Comparison of ENCODE assay signal across 8 cellular contexts in the genomic region with DNA sequence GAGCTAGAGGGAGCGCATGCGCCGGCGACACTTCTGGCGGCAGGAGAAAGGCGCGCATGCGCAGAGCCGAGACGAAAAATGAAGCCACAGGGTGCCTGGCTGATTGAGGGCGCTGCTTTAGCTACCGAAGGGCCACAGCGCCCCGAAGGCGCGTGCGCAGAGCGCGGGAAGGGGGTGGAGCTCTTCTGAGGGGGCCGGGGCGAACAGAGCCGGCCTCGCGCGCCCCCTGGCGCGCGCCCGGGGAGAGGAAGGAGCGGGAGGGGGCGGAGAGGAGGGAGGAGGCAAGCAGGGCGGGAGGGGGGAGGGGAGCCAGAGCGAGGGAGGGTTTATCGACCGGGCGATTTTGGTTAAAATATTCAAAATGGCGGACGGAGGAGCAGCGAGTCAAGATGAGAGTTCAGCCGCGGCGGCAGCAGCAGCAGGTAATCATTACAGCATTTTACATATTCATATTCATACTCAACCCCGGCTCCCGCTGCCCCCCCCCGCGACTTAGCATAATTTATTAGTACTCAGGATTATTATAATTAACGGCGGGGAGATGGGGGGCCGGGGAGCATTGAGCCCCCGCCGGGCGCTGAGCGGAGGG. TPM values are rescaled to one million over a fixed set of nuclear protein-coding genes. Genes with fewer than 3 reads are reported as not detected.
DNase-seq lines count a peak whose midpoint lies in the region; ATAC-seq, FAIRE-seq and TF ChIP-seq lines count a peak whose summit lies in the region.

A gene (plus strand): TSS at position 350 of the 589 bp plus-strand sequence. CDS start 12 bp downstream, at position 362.

- peak; percentile 59 for TF ChIP-seq CTCF in AG04450 (IDR thresholded peaks at IDR 0.05; ENCODE audit: low read depth, low read length)
- TF ChIP-seq CTCF in WERI-Rb-1 (IDR thresholded peaks at IDR 0.05; ENCODE audit: low read depth, low read length) = peak; percentile 27; the same call in 1 of the 2 replicates
- TF ChIP-seq CTCF in mammary epithelial cell (conservative IDR thresholded peaks at IDR 0.05 in 1 of 2, IDR thresholded peaks at IDR 0.05 in 1 of 2; ENCODE audit: extremely low read depth in 1 of 2, insufficient read depth in 1 of 2, low read depth in 1 of 2, low read length in 2 of 2) = peak; percentile 25 to 79

- BruUV-seq in mammary epithelial cell (replicated peaks; lab: Mats Ljungman, UMichigan) = no TSS peak

- intact Hi-C loops in mammary epithelial cell (cut with micrococcal nuclease) = loop anchor here (1.0 to 5.0 kb wide), 6 partner anchors 59 to 343 kb away; a partner anchor contains a TSS

- peak within 1 kb of the TSS; percentile 99 for H3K4me3 ChIP-seq in AG04450 (ENCODE audit: low read depth, low read length)
- peak within 1 kb of the TSS; percentile 75 for H3K4me3 ChIP-seq in WERI-Rb-1 (ENCODE audit: low read depth, low read length)
- H3K4me3 ChIP-seq in mammary epithelial cell (replicated peaks in 1 of 3; ENCODE audit: insufficient read depth in 1 of 3, low read depth in 2 of 3, low read length in 3 of 3) = peak within 1 kb of the TSS; percentile 88 to 90 (median 90)
- H3K4me3 ChIP-seq in small intestine (ENCODE audit: low read depth in 1 of 2, low read length in 2 of 2) = peak within 1 kb of the TSS; percentile 98

- peak within 1 kb of the TSS; percentile 90 for H3K9ac ChIP-seq in mammary epithelial cell (ENCODE audit: insufficient read depth, low read length)

- H3K79me2 ChIP-seq in mammary epithelial cell (ENCODE audit: insufficient read depth, low read length) = peaks cover 42% of the 10 kb centered on the region

- H3K27me3 ChIP-seq in AG04450 (ENCODE audit: control insufficient read depth, insufficient read depth, low read length) (no peaks in the 10 kb centered on the region), WERI-Rb-1 (ENCODE audit: insufficient read depth, low read depth, severe bottlenecking) (no peaks in the 10 kb centered on the region), mammary epithelial cell (ENCODE audit: insufficient read depth, low read length) (no peaks in the 10 kb centered on the region), small intestine (ENCODE audit: control insufficient read depth in 2 of 2, insufficient read depth in 2 of 2, low read length in 2 of 2) (no peaks in the 10 kb centered on the region)

- CTCF ChIA-PET in AG04450 (lab: Charles Lee) = interaction anchor here (0.5 to 3.6 kb wide), 173 partner anchors 10 to 1831 kb away, joined by 3 to 128 read pairs (median 5); a partner anchor contains a TSS
- CTCF ChIA-PET in mammary epithelial cell (lab: Charles Lee; ENCODE audit: low non-redundant PET) = interaction anchor here (0.6 to 1.2 kb wide), 21 partner anchors 8 to 1858 kb away, joined by 3 to 35 read pairs (median 7); no protein-coding TSS in a partner anchor

- H3K4me1 ChIP-seq in mammary epithelial cell (ENCODE audit: insufficient read depth, low read length) = peaks cover 12% of the 10 kb centered on the region
- peaks cover 0 to 2% of the 10 kb centered on the region in 2 donors for H3K4me1 ChIP-seq in small intestine (ENCODE audit: control insufficient read depth in 2 of 2, insufficient read depth in 1 of 2, low read depth in 1 of 2, low read length in 1 of 2)

- DNase-seq in AG04450 (ENCODE audit: low read depth, low spot score) (peak; percentile 94), NCI-H2196 treated with DMSO at 0.1 percent for 48 hours (lab: John Stamatoyannopoulos, UW; ENCODE audit: unreplicated experiment) (peak; percentile 95), WERI-Rb-1 (peak; percentile 93), mammary epithelial cell (peak; percentile 97), iPS-NIHi11 (ENCODE audit: low spot score) (peak; percentile 85), small intestine (peak; percentile 99)

- POLR2A ChIA-PET in AG04450 (lab: Yijun Ruan, JAX) = interaction anchor here (0.6 to 1.4 kb wide), 9 partner anchors 234 to 1362 kb away, joined by 3 to 7 read pairs (median 3); a partner anchor contains a TSS

- ATAC-seq in GM18873 (IDR thresholded peaks at IDR 0.05; ENCODE audit: low FRiP score, unreplicated experiment) = peak; percentile 45
- ATAC-seq in HG03139 (IDR thresholded peaks at IDR 0.05; ENCODE audit: unreplicated experiment) = peak; percentile 49

- peak within 1 kb of the TSS; percentile 95 for H2AFZ ChIP-seq in mammary epithelial cell (ENCODE audit: low read depth, low read length)

- peak within 1 kb of the TSS; percentile 99 for H3K4me2 ChIP-seq in mammary epithelial cell (ENCODE audit: insufficient read depth, low read depth, low read length)

- FAIRE-seq in small intestine (lab: Jason Lieb, UNC) = no peak

- H3K9me3 ChIP-seq in AG04450 (ENCODE audit: control insufficient read depth, insufficient read depth, low read length) (no peaks in the 10 kb centered on the region; the same call in 1 of the 2 replicates), WERI-Rb-1 (ENCODE audit: severe bottlenecking) (no peaks in the 10 kb centered on the region), mammary epithelial cell (replicated peaks; ENCODE audit: insufficient read depth, low read length) (no peaks in the 10 kb centered on the region), small intestine (ENCODE audit: control insufficient read depth, low read depth) (no peaks in the 10 kb centered on the region)

- H3K36me3 ChIP-seq in WERI-Rb-1 (no peaks in the 10 kb centered on the region), mammary epithelial cell (ENCODE audit: insufficient read depth, low read length) (no peaks in the 10 kb centered on the region), small intestine (ENCODE audit: control insufficient read depth in 2 of 2, insufficient read depth in 2 of 2, low read length in 2 of 2) (no peaks in the 10 kb centered on the region)

- H4K20me1 ChIP-seq in mammary epithelial cell (ENCODE audit: insufficient read depth, low read length) = no peaks in the 10 kb centered on the region

- in situ Hi-C loops in mammary epithelial cell (cut with MboI; ENCODE audit: low sequenced_read_pairs in 2 of 2) = no loop called here

- dilution Hi-C loops in mammary epithelial cell (cut with HindIII; ENCODE audit: low sequenced_read_pairs) = no loop called here

- WGBS in mammary epithelial cell (ENCODE audit: low coverage, missing lambda C conversion rate) = 1% methylated on average over 14 of the region's 53 CpGs
- 0 to 1% (median 1%) methylated on average over 34 to 53 of the region's 53 CpGs for WGBS in small intestine, 3 donors

- H3K27ac ChIP-seq in AG04450 (ENCODE audit: low read depth, low read length) (peak within 1 kb of the TSS; percentile 65), WERI-Rb-1 (peak within 1 kb of the TSS; percentile 99), mammary epithelial cell (ENCODE audit: insufficient read depth, low read depth, low read length) (peak within 1 kb of the TSS; percentile 91), small intestine (ENCODE audit: low read depth in 1 of 2, low read length in 1 of 2) (peak within 1 kb of the TSS; percentile 98 to 99)

RNA-seq across cellular contexts. Expression of the gene that starts here (rescaled TPM):
- polyA plus RNA-seq in AG04450 (2011; rRNA removed) (2.7 and 2.8 TPM in 2 replicates), mammary epithelial cell (8.9 TPM), small intestine (1 to 10 TPM in 2 of 3 donors, under 1 TPM in 1; 0.81 to 3.3 (median 1.3) TPM)
- polyA minus RNA-seq in AG04450 (2011; rRNA and poly(A)+ RNA removed) = 10.0 and 10.8 TPM in 2 replicates
- total RNA-seq in mammary epithelial cell = 10 to 100 TPM; 10.2 to 14.4 TPM
- polyA minus RNA-seq in mammary epithelial cell = 6.0 TPM

Comparison
In these comparisons a context has a peak if more than half of its experiments do, and no peak if none do; other contexts are left out.
1. Peak in every context shown above with its lines: DNase-seq, ATAC-seq, H3K4me3 ChIP-seq and H3K27ac ChIP-seq.